16 cellular contexts compared by ENCODE assay signal in genomic region chr6:108720798-108721197, GRCh38.
DNase-seq lines count a peak whose midpoint lies in the region; ATAC-seq, FAIRE-seq and TF ChIP-seq lines count a peak whose summit lies in the region.
"Had no signal": no experiment of that assay in that cellular context is flagged by ENCODE, and none has a peak within 500 bp of the region (broad histone marks: within the 10 kb centered on the region; RNA-seq: fewer than 3 reads in every experiment).

No MANE protein-coding gene starts in this region.

- CTCF ChIA-PET in K562 (lab: Yijun Ruan, JAX; ENCODE audit: low intra/inter-chr PET ratio) = no interaction called here

- peaks cover 11% of the 10 kb centered on the region; the same call in 1 of the 2 replicates for H3K4me1 ChIP-seq in HUES48 (ENCODE audit: control insufficient read depth, insufficient read depth, low read length)
- H3K4me1 ChIP-seq in K562 (replicated peaks in 1 of 2; ENCODE audit: control insufficient read depth in 2 of 2, insufficient read depth in 2 of 2, low read length in 2 of 2) = peaks cover 0 to 10% of the 10 kb centered on the region in 2 experiments; a peak in 2 of 5 replicates
- H3K4me1 ChIP-seq in liver (ENCODE audit: control insufficient read depth in 4 of 4, insufficient read depth in 4 of 4, low read length in 3 of 4) = peaks cover 0 to 11% (median 2%) of the 10 kb centered on the region in 4 donors
- H3K4me1 ChIP-seq: A549 had no signal

- H3K27me3 ChIP-seq in HUES48 (ENCODE audit: control insufficient read depth, insufficient read depth, low read length) (no peaks in the 10 kb centered on the region), K562 (ENCODE audit: control insufficient read depth in 2 of 2, insufficient read depth in 2 of 2, low read length in 2 of 2) (peaks cover 5 to 21% of the 10 kb centered on the region in 2 experiments; a peak in 3 of 5 replicates), liver (ENCODE audit: control insufficient read depth in 4 of 4, insufficient read depth in 4 of 4, low read length in 3 of 4) (no peaks in the 10 kb centered on the region), dorsolateral prefrontal cortex (no peaks in the 10 kb centered on the region)

- no peak for TF ChIP-seq EP300 in K562 (IDR thresholded peaks at IDR 0.05; ENCODE audit: low read length)

- intact Hi-C loops in K562 (cut with micrococcal nuclease) (no loop called here), dorsolateral prefrontal cortex (cut with DNase I) (no loop called here)

- POLR2A ChIA-PET in K562 (lab: Yijun Ruan, JAX) = interaction anchor here (1.2 kb wide), 1 partner anchor 17 kb away, joined by 3 read pairs; no protein-coding TSS in a partner anchor

- no peak overlapping the region for H3K9ac ChIP-seq in HUES48 (ENCODE audit: low read depth, low read length)
- no peak overlapping the region for H3K9ac ChIP-seq in K562 (ENCODE audit: insufficient read depth in 1 of 2, low read depth in 2 of 2, low read length in 2 of 2)
- H3K9ac ChIP-seq in liver (ENCODE audit: low read depth in 1 of 2, low read length in 2 of 2) = no peak overlapping the region
- H3K9ac ChIP-seq: GM23248 had no signal

- H3K27ac ChIP-seq in HUES48 (ENCODE audit: low read depth, low read length) = peak overlapping the region; percentile 59
- no peak overlapping the region for H3K27ac ChIP-seq in K562 (ENCODE audit: extremely low read depth, low read depth, low read length)
- H3K27ac ChIP-seq in liver (ENCODE audit: low read depth in 1 of 2, low read length in 2 of 2) = no peak overlapping the region
- H3K27ac ChIP-seq in dorsolateral prefrontal cortex = no peak overlapping the region
- H3K27ac ChIP-seq: A549, GM23248 had no signal

- no peaks in the 10 kb centered on the region for H3K79me2 ChIP-seq in K562 (ENCODE audit: control insufficient read depth, insufficient read depth, low read length)

- H3K4me3 ChIP-seq in HUES48 (ENCODE audit: low read depth, low read length) (no peak overlapping the region), K562 (no peak overlapping the region), liver (ENCODE audit: low read depth in 1 of 3, low read length in 3 of 3) (no peak overlapping the region), dorsolateral prefrontal cortex (no peak overlapping the region)
- H3K4me3 ChIP-seq: A549, GM23248 had no signal

- TF ChIP-seq CTCF in K562 (IDR thresholded peaks at IDR 0.05 in 2 of 3, conservative IDR thresholded peaks at IDR 0.05 in 1 of 3; ENCODE audit: insufficient read depth in 2 of 3, low read depth in 1 of 3, low read length in 3 of 3) = no peak
- TF ChIP-seq CTCF in liver (IDR thresholded peaks at IDR 0.05; ENCODE audit: low read depth, low read length, missing input control) = no peak
- TF ChIP-seq CTCF in dorsolateral prefrontal cortex (IDR thresholded peaks at IDR 0.05 in 54 of 56, conservative IDR thresholded peaks at IDR 0.05 in 2 of 56; ENCODE audit: low read depth in 1 of 56, partially characterized antibody in 56 of 56) = no peak

- 0 out of 2 replicates have a peak overlapping the region, but pooled peaks have one; percentile 1 for H2AFZ ChIP-seq in K562 (ENCODE audit: low read depth, low read length)
- H2AFZ ChIP-seq: GM23248 had no signal

- in situ Hi-C loops in Caki2 (cut with HindIII; ENCODE audit: low pct_unique_long_range_greater_than_20kb, low sequenced_read_pairs) (no loop called here), K562 (cut with MboI) (no loop called here)

- TF ChIP-seq RAD21 in K562 (CRISPR knock-in tag; conservative IDR thresholded peaks at IDR 0.05 in 1 of 2, IDR thresholded peaks at IDR 0.05 in 1 of 2) (no peak), liver (IDR thresholded peaks at IDR 0.05) (peak in 1 of 2 donors; percentile 25)

- ATAC-seq in K562 (no peak), HG03439 (IDR thresholded peaks at IDR 0.05; ENCODE audit: unreplicated experiment) (no peak)
- ATAC-seq: A549 had no signal

- H3K9me1 ChIP-seq in K562 (ENCODE audit: control insufficient read depth, insufficient read depth, low read length) = no peaks in the 10 kb centered on the region

- DNase-seq in Caki2 (ENCODE audit: low read depth) = peak; percentile 17
- no peak for DNase-seq in K562 (ENCODE audit: extremely low read depth in 1 of 4, low spot score in 3 of 4)
- DNase-seq in NCI-H1694 (lab: John Stamatoyannopoulos, UW) = no peak
- DNase-seq in dorsolateral prefrontal cortex = no peak
- DNase-seq: C1 segment of cervical spinal cord, GF-D8, GM23248, HFFc6, NCI-H2029, NCI-H2171, NCI-H774 had no signal

- H3K4me2 ChIP-seq in K562 (ENCODE audit: insufficient read depth, low read length) = no peak overlapping the region
- H3K4me2 ChIP-seq: A549 had no signal

- H4K20me1 ChIP-seq in K562 (replicated peaks; ENCODE audit: control insufficient read depth, insufficient read depth, low read length) = no peaks in the 10 kb centered on the region

- 0% methylated on average over 2 of the region's 2 CpGs for WGBS in K562 (ENCODE audit: insufficient coverage, low coverage, missing lambda C conversion rate)
- 25% methylated on average over 2 of the region's 2 CpGs for WGBS in liver

- no peak for FAIRE-seq in K562 (lab: Jason Lieb, UNC)
- FAIRE-seq: A549, GM12892 had no signal

- BruUV-seq in K562 (replicated peaks; lab: Mats Ljungman, UMichigan) = no TSS peak

- H3K9me3 ChIP-seq in HUES48 (ENCODE audit: control insufficient read depth, insufficient read depth, low read length) (peaks cover 9% of the 10 kb centered on the region; the same call in 1 of the 2 replicates), K562 (replicated peaks; ENCODE audit: control insufficient read depth, insufficient read depth, low read depth, low read length) (no peaks in the 10 kb centered on the region), liver (ENCODE audit: control insufficient read depth in 4 of 4, low read length in 3 of 4) (peaks cover 0 to 3% (median 2%) of the 10 kb centered on the region in 4 donors)

- no peaks in the 10 kb centered on the region for H3K36me3 ChIP-seq in HUES48 (ENCODE audit: control insufficient read depth, insufficient read depth, low read length)
- no peaks in the 10 kb centered on the region for H3K36me3 ChIP-seq in K562 (ENCODE audit: control insufficient read depth, insufficient read depth, low read length)
- H3K36me3 ChIP-seq in liver (ENCODE audit: control insufficient read depth in 4 of 4, insufficient read depth in 3 of 4, low read depth in 1 of 4, low read length in 3 of 4) = no peaks in the 10 kb centered on the region

- TF ChIP-seq POLR2A in K562 (conservative IDR thresholded peaks at IDR 0.05) = no peak

TF ChIP-seq in K562, 482 proteins besides CTCF, POLR2A, EP300 and RAD21 (continues in another document):
- TF ChIP-seq ZNF324 (CRISPR knock-in tag; IDR thresholded peaks at IDR 0.05) (no peak), ZNF217 (CRISPR knock-in tag; IDR thresholded peaks at IDR 0.05) (no peak), ZNF717 (CRISPR knock-in tag; IDR thresholded peaks at IDR 0.05) (no peak), TCFL5 (CRISPR knock-in tag; conservative IDR thresholded peaks at IDR 0.05) (no peak), ZSCAN32 (CRISPR knock-in tag; IDR thresholded peaks at IDR 0.05) (no peak), MCM3 (IDR thresholded peaks at IDR 0.05) (no peak), CHD1 (IDR thresholded peaks at IDR 0.05; ENCODE audit: low read length) (no peak)

TF ChIP-seq in liver, 16 proteins besides CTCF, POLR2A, EP300 and RAD21:
- TF ChIP-seq RXRA (IDR thresholded peaks at IDR 0.05) (peak; percentile 14 to 15), MAX (IDR thresholded peaks at IDR 0.05) (no peak), HNF4A (conservative IDR thresholded peaks at IDR 0.05) (peak; percentile 41 to 59)
TF ChIP-seq in liver: peak in this region for 2.
